In genomic region chr4:143700060-143700419, GRCh38 we compare ENCODE assay signal across 9 cellular contexts. TPM values are rescaled to one million over a fixed set of nuclear protein-coding genes. Genes with fewer than 3 reads are reported as not detected.
A peak's percentile ranks its signal among the peaks of the same experiment; 100 is the strongest.
DNase-seq lines count a peak whose midpoint lies in the region; ATAC-seq and TF ChIP-seq lines count a peak whose summit lies in the region.
"Had no signal": no experiment of that assay in that cellular context is flagged by ENCODE, and none has a peak within 500 bp of the region (broad histone marks: within the 10 kb centered on the region; RNA-seq: fewer than 3 reads in every experiment).

No MANE protein-coding gene starts in this region.

- H3K56ac ChIP-seq in H9 (ENCODE audit: insufficient read length, low read depth, low read length) = no peak overlapping the region

- H4K5ac ChIP-seq in H9 (ENCODE audit: insufficient read length, low read depth, low read length) = no peak overlapping the region

- peaks cover 70% of the 10 kb centered on the region for H3K27me3 ChIP-seq in A673 (replicated peaks; ENCODE audit: insufficient read depth, low read depth, low read length, poor library complexity)
- H3K27me3 ChIP-seq in H9 (ENCODE audit: insufficient read depth, low read length) = peaks cover 21% of the 10 kb centered on the region
- H3K27me3 ChIP-seq in mesenchymal stem cell (ENCODE audit: control insufficient read depth in 1 of 2, insufficient read depth in 1 of 2, low read length in 2 of 2) = peaks cover 37 to 65% of the 10 kb centered on the region in 2 experiments

- peaks cover 14% of the 10 kb centered on the region for H3K23me2 ChIP-seq in H9 (ENCODE audit: insufficient read length, low read depth, low read length, poor library complexity, severe bottlenecking)

- H3K79me1 ChIP-seq in H9 (ENCODE audit: insufficient read depth, low read depth, low read length, poor library complexity, severe bottlenecking) (no peaks in the 10 kb centered on the region), mesenchymal stem cell (replicated peaks; ENCODE audit: low read length, poor library complexity, severe bottlenecking) (no peaks in the 10 kb centered on the region)

- CTCF ChIA-PET in A673 (lab: Charles Lee) = no interaction called here

- H2AFZ ChIP-seq in H9 (ENCODE audit: low read length) (no peak overlapping the region), mesenchymal stem cell (ENCODE audit: low read depth, low read length) (no peak overlapping the region)

- H3K9me3 Mint-ChIP-seq in H9 = peaks cover 0 to 9% of the 10 kb centered on the region in 2 experiments; a peak in 1 of 5 replicates
- H3K9me3 Mint-ChIP-seq in central memory CD8-positive, alpha-beta T cell = peaks cover 5% of the 10 kb centered on the region

- no peak overlapping the region for H4K8ac ChIP-seq in H9 (replicated peaks; ENCODE audit: insufficient read length, low read depth, low read length)
- no peak overlapping the region for H4K8ac ChIP-seq in mesenchymal stem cell (ENCODE audit: low read length)

- H3K23ac ChIP-seq in H9 (ENCODE audit: insufficient read length, low read depth, low read length) (no peak overlapping the region), mesenchymal stem cell (ENCODE audit: low read length in 2 of 2) (peak overlapping the region in 1 of 2 experiments; percentile 23)

- H2AK5ac ChIP-seq in H9 (ENCODE audit: insufficient read length, low read length) (no peak overlapping the region), mesenchymal stem cell (ENCODE audit: low read length, severe bottlenecking) (no peak overlapping the region)

- no peak overlapping the region for H3K27ac Mint-ChIP-seq in H9
- no peak overlapping the region for H3K27ac Mint-ChIP-seq in central memory CD8-positive, alpha-beta T cell (ENCODE audit: low read depth)

- DNase-seq in A673 (ENCODE audit: low spot score) = peak; percentile 12
- peak; percentile 46 for DNase-seq in H9
- no peak for DNase-seq in central memory CD8-positive, alpha-beta T cell (ENCODE audit: low spot score in 2 of 2)
- DNase-seq in mesenchymal stem cell = no peak
- DNase-seq in GOT3 (lab: John Stamatoyannopoulos, UW) = no peak
- no peak for DNase-seq in NCI-H2107 (lab: John Stamatoyannopoulos, UW)
- no peak for DNase-seq in SW 1271 (lab: John Stamatoyannopoulos, UW)

- POLR2A ChIA-PET in A673 (lab: Charles Lee; ENCODE audit: low non-redundant PET) = no interaction called here

- H3K4me3 ChIP-seq in A673 (ENCODE audit: low read depth, low read length, poor library complexity, severe bottlenecking) = peak overlapping the region; percentile 19
- peak overlapping the region; percentile 26 to 73 for H3K4me3 ChIP-seq in mesenchymal stem cell (ENCODE audit: insufficient read depth in 1 of 2, low read depth in 1 of 2, low read length in 2 of 2)

- no peaks in the 10 kb centered on the region for H3K9me3 ChIP-seq in A673 (ENCODE audit: low read depth, low read length, poor library complexity, severe bottlenecking)
- H3K9me3 ChIP-seq in H9 (ENCODE audit: control insufficient read depth, low read depth, low read length) = no peaks in the 10 kb centered on the region
- H3K9me3 ChIP-seq in mesenchymal stem cell (ENCODE audit: control insufficient read depth, low read length) = no peaks in the 10 kb centered on the region

- H3K27me3 Mint-ChIP-seq in H9 (ENCODE audit: low read depth) = peaks cover 85% of the 10 kb centered on the region
- peaks cover 32% of the 10 kb centered on the region for H3K27me3 Mint-ChIP-seq in central memory CD8-positive, alpha-beta T cell

- peak overlapping the region; percentile 66 to 84 for H3K4me3 Mint-ChIP-seq in H9
- peak overlapping the region; percentile 45 for H3K4me3 Mint-ChIP-seq in central memory CD8-positive, alpha-beta T cell

- no peak overlapping the region for H2BK120ac ChIP-seq in H9 (ENCODE audit: low read depth, low read length, poor library complexity, severe bottlenecking)
- no peak overlapping the region for H2BK120ac ChIP-seq in mesenchymal stem cell (ENCODE audit: low read depth, low read length)

- H3K36me3 Mint-ChIP-seq in H9 (ENCODE audit: insufficient read depth in 1 of 3, low read depth in 3 of 3) = no peaks in the 10 kb centered on the region; a peak in 2 of 7 replicates
- H3K36me3 Mint-ChIP-seq in central memory CD8-positive, alpha-beta T cell (ENCODE audit: insufficient read depth) = peaks cover 4% of the 10 kb centered on the region

- H2BK12ac ChIP-seq in H9 (ENCODE audit: insufficient read length, low read depth, low read length) = no peak overlapping the region
- H2BK12ac ChIP-seq in mesenchymal stem cell (ENCODE audit: low read length in 2 of 2) = no peak overlapping the region

- intact Hi-C loops in A673 (cut with micrococcal nuclease; ENCODE audit: unreplicated experiment) = no loop called here

- H3K14ac ChIP-seq in H9 (ENCODE audit: insufficient read depth, low read length) = no peak overlapping the region
- H3K14ac ChIP-seq in mesenchymal stem cell (ENCODE audit: low read length in 2 of 2) = peak overlapping the region in 1 of 2 experiments; percentile 7

- no peak overlapping the region for H3K18ac ChIP-seq in H9 (ENCODE audit: insufficient read length, low read depth, low read length)
- H3K18ac ChIP-seq in mesenchymal stem cell (ENCODE audit: low read depth in 1 of 2, low read length in 2 of 2) = no peak overlapping the region

- no CpG with 5 or more reads among the region's 32 CpGs for WGBS in H9 (ENCODE audit: extremely low coverage, insufficient read length, low lambda C conversion rate)
- WGBS in mesenchymal stem cell = 6% methylated on average over 31 of the region's 32 CpGs

- H3K79me2 ChIP-seq in H9 (ENCODE audit: insufficient read depth, low read length) = no peaks in the 10 kb centered on the region

- no peaks in the 10 kb centered on the region for H4K20me1 ChIP-seq in H9 (ENCODE audit: control insufficient read depth, insufficient read depth, insufficient read length)

- peaks cover 6 to 7% of the 10 kb centered on the region in 2 experiments; a peak in 3 of 4 replicates for H3K4me1 Mint-ChIP-seq in H9
- no peaks in the 10 kb centered on the region for H3K4me1 Mint-ChIP-seq in central memory CD8-positive, alpha-beta T cell

- ATAC-seq in central memory CD8-positive, alpha-beta T cell (replicated peaks; ENCODE audit: extremely low read depth, poor library complexity, severe bottlenecking) = no peak
- ATAC-seq in HG03565 (IDR thresholded peaks at IDR 0.05; ENCODE audit: unreplicated experiment) = no peak

- H3K4me1 ChIP-seq in A673 (ENCODE audit: insufficient read depth, low read length, poor library complexity, severe bottlenecking) (no peaks in the 10 kb centered on the region), H9 (ENCODE audit: insufficient read depth, low read length) (no peaks in the 10 kb centered on the region), mesenchymal stem cell (ENCODE audit: control insufficient read depth, insufficient read depth, low read depth, low read length) (peaks cover 17% of the 10 kb centered on the region)

- no peak overlapping the region for H3T11ph ChIP-seq in H9 (ENCODE audit: low read length)

- BruUV-seq in A673 (replicated peaks; lab: Mats Ljungman, UMichigan) = no TSS peak

- no peak overlapping the region for H2BK15ac ChIP-seq in H9 (ENCODE audit: low read depth, low read length)
- H2BK15ac ChIP-seq in mesenchymal stem cell (ENCODE audit: low read depth, poor library complexity, severe bottlenecking) = no peak overlapping the region

- H3K4ac ChIP-seq in H9 (ENCODE audit: low read depth, low read length) = no peak overlapping the region
- no peak overlapping the region for H3K4ac ChIP-seq in mesenchymal stem cell (ENCODE audit: low read depth in 1 of 2, low read length in 2 of 2)

- H2BK5ac ChIP-seq in H9 (ENCODE audit: insufficient read length, low read length) = no peak overlapping the region
- H2BK5ac ChIP-seq in mesenchymal stem cell (ENCODE audit: low read depth, low read length, poor library complexity, severe bottlenecking) = no peak overlapping the region

- H4K91ac ChIP-seq in H9 (ENCODE audit: insufficient read length, low read depth, low read length) (no peak overlapping the region), mesenchymal stem cell (ENCODE audit: low read length) (no peak overlapping the region)

- H3K9ac ChIP-seq in H9 (ENCODE audit: extremely low read depth, insufficient read length, low read length) (no peak overlapping the region), mesenchymal stem cell (ENCODE audit: low read length) (no peak overlapping the region)

- H3K36me3 ChIP-seq in A673 (ENCODE audit: insufficient read depth, low read length, poor library complexity, severe bottlenecking) (no peaks in the 10 kb centered on the region), mesenchymal stem cell (ENCODE audit: control insufficient read depth in 1 of 2, insufficient read depth in 2 of 2, low read depth in 1 of 2, low read length in 2 of 2) (no peaks in the 10 kb centered on the region)

- no peak overlapping the region for H3K27ac ChIP-seq in A673 (ENCODE audit: low read depth, low read length, poor library complexity, severe bottlenecking)
- H3K27ac ChIP-seq in H9 (ENCODE audit: insufficient read length, low read depth, low read length) = no peak overlapping the region
- no peak overlapping the region for H3K27ac ChIP-seq in mesenchymal stem cell (ENCODE audit: low read length, poor library complexity, severe bottlenecking)

- no peak for TF ChIP-seq CTCF in A673 (conservative IDR thresholded peaks at IDR 0.05; ENCODE audit: low read depth, low read length)
- no peak for TF ChIP-seq CTCF in H9 (conservative IDR thresholded peaks at IDR 0.05)

- no peak overlapping the region for H2BK20ac ChIP-seq in H9 (ENCODE audit: low read depth, low read length, poor library complexity, severe bottlenecking)

- peak overlapping the region; percentile 78 for H3K4me2 ChIP-seq in H9 (ENCODE audit: insufficient read depth, insufficient read length, low read length)
- peak overlapping the region; percentile 84 for H3K4me2 ChIP-seq in mesenchymal stem cell (ENCODE audit: low read length, poor library complexity, severe bottlenecking)

RNA-seq across cellular contexts. Expression of gene FREM3, which starts 0.4 kb away (rescaled TPM):
- total RNA-seq in A673 (2021) = not detected in 2 replicates
- total RNA-seq in H9 (2021) = not detected in 2 replicates
- polyA plus RNA-seq in mesenchymal stem cell (2013, experiment 1 of 2) = not detected
- polyA plus RNA-seq in mesenchymal stem cell (2013, experiment 2 of 2) = not detected
- total RNA-seq: HT1080 had no signal

Comparison
In these comparisons a context has a peak if more than half of its experiments do, and no peak if none do; other contexts are left out.
1. DNase-seq: peak in A673 (single experiment) and H9 (single experiment); none in central memory CD8-positive, alpha-beta T cell (0 of 2), mesenchymal stem cell (single experiment), GOT3 (single experiment), NCI-H2107 (single experiment) and SW 1271 (0 of 2).